ENCODE assay signal across 1 cellular context in the genomic region with DNA sequence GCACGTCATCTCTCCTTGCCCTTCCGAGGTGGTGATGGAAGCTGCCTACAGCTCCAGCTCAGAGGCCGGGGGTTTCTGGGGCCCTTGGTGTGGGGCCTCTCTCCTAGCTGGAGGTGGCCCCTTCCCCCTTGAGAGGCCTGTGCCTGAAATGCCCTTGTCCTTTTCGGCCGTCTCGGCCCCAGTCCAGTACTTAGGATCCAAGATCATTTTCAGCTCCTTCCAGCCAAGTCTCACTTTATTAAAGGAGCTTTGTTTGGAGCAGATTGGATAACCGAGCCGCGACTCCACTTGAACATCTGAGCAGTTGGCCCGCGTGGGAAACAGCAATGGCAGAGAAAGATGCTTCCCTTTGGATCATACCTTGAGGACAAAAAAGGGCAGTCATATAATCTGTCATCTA.
TF ChIP-seq lines count a peak whose summit lies in the region.

No MANE protein-coding gene starts in this region.

TF ChIP-seq in GM23338, 12 proteins besides CTCF, POLR2A, EP300 and RAD21:
- TF ChIP-seq, protein P1, sequence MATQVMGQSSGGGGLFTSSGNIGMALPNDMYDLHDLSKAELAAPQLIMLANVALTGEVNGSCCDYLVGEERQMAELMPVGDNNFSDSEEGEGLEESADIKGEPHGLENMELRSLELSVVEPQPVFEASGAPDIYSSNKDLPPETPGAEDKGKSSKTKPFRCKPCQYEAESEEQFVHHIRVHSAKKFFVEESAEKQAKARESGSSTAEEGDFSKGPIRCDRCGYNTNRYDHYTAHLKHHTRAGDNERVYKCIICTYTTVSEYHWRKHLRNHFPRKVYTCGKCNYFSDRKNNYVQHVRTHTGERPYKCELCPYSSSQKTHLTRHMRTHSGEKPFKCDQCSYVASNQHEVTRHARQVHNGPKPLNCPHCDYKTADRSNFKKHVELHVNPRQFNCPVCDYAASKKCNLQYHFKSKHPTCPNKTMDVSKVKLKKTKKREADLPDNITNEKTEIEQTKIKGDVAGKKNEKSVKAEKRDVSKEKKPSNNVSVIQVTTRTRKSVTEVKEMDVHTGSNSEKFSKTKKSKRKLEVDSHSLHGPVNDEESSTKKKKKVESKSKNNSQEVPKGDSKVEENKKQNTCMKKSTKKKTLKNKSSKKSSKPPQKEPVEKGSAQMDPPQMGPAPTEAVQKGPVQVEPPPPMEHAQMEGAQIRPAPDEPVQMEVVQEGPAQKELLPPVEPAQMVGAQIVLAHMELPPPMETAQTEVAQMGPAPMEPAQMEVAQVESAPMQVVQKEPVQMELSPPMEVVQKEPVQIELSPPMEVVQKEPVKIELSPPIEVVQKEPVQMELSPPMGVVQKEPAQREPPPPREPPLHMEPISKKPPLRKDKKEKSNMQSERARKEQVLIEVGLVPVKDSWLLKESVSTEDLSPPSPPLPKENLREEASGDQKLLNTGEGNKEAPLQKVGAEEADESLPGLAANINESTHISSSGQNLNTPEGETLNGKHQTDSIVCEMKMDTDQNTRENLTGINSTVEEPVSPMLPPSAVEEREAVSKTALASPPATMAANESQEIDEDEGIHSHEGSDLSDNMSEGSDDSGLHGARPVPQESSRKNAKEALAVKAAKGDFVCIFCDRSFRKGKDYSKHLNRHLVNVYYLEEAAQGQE (IDR thresholded peaks at IDR 0.05; ENCODE audit: unreplicated experiment) = no peak
- TF ChIP-seq ZNF114 (CRISPR knock-in tag; IDR thresholded peaks at IDR 0.05) (no peak), EZH2phosphoT487 (IDR thresholded peaks at IDR 0.05; ENCODE audit: unreplicated experiment) (no peak), STAT1 (IDR thresholded peaks at IDR 0.05; ENCODE audit: unreplicated experiment) (no peak), NANOG (IDR thresholded peaks at IDR 0.05; ENCODE audit: borderline replicate concordance) (no peak), ZNF331 (CRISPR knock-in tag; IDR thresholded peaks at IDR 0.05; ENCODE audit: low read depth) (no peak), POLR2AphosphoS5 (IDR thresholded peaks at IDR 0.05; ENCODE audit: low read depth) (no peak), CREB1 (CRISPR knock-in tag; IDR thresholded peaks at IDR 0.05; ENCODE audit: low read depth) (no peak), JUNB (IDR thresholded peaks at IDR 0.05; ENCODE audit: unreplicated experiment) (no peak), EZH2 (IDR thresholded peaks at IDR 0.05; ENCODE audit: low read depth, unreplicated experiment) (no peak)
- TF ChIP-seq, protein P2, sequence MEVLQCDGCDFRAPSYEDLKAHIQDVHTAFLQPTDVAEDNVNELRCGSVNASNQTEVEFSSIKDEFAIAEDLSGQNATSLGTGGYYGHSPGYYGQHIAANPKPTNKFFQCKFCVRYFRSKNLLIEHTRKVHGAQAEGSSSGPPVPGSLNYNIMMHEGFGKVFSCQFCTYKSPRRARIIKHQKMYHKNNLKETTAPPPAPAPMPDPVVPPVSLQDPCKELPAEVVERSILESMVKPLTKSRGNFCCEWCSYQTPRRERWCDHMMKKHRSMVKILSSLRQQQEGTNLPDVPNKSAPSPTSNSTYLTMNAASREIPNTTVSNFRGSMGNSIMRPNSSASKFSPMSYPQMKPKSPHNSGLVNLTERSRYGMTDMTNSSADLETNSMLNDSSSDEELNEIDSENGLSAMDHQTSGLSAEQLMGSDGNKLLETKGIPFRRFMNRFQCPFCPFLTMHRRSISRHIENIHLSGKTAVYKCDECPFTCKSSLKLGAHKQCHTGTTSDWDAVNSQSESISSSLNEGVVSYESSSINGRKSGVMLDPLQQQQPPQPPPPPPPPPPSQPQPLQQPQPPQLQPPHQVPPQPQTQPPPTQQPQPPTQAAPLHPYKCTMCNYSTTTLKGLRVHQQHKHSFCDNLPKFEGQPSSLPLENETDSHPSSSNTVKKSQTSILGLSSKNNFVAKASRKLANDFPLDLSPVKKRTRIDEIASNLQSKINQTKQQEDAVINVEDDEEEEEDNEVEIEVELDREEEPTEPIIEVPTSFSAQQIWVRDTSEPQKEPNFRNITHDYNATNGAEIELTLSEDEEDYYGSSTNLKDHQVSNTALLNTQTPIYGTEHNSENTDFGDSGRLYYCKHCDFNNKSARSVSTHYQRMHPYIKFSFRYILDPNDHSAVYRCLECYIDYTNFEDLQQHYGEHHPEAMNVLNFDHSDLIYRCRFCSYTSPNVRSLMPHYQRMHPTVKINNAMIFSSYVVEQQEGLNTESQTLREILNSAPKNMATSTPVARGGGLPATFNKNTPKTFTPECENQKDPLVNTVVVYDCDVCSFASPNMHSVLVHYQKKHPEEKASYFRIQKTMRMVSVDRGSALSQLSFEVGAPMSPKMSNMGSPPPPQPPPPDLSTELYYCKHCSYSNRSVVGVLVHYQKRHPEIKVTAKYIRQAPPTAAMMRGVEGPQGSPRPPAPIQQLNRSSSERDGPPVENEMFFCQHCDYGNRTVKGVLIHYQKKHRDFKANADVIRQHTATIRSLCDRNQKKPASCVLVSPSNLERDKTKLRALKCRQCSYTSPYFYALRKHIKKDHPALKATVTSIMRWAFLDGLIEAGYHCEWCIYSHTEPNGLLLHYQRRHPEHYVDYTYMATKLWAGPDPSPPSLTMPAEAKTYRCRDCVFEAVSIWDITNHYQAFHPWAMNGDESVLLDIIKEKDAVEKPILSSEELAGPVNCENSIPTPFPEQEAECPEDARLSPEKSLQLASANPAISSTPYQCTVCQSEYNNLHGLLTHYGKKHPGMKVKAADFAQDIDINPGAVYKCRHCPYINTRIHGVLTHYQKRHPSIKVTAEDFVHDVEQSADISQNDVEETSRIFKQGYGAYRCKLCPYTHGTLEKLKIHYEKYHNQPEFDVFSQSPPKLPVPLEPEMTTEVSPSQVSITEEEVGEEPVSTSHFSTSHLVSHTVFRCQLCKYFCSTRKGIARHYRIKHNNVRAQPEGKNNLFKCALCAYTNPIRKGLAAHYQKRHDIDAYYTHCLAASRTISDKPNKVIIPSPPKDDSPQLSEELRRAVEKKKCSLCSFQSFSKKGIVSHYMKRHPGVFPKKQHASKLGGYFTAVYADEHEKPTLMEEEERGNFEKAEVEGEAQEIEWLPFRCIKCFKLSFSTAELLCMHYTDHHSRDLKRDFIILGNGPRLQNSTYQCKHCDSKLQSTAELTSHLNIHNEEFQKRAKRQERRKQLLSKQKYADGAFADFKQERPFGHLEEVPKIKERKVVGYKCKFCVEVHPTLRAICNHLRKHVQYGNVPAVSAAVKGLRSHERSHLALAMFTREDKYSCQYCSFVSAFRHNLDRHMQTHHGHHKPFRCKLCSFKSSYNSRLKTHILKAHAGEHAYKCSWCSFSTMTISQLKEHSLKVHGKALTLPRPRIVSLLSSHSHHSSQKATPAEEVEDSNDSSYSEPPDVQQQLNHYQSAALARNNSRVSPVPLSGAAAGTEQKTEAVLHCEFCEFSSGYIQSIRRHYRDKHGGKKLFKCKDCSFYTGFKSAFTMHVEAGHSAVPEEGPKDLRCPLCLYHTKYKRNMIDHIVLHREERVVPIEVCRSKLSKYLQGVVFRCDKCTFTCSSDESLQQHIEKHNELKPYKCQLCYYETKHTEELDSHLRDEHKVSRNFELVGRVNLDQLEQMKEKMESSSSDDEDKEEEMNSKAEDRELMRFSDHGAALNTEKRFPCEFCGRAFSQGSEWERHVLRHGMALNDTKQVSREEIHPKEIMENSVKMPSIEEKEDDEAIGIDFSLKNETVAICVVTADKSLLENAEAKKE (CRISPR knock-in tag; IDR thresholded peaks at IDR 0.05) = no peak
- TF ChIP-seq, protein P3, sequence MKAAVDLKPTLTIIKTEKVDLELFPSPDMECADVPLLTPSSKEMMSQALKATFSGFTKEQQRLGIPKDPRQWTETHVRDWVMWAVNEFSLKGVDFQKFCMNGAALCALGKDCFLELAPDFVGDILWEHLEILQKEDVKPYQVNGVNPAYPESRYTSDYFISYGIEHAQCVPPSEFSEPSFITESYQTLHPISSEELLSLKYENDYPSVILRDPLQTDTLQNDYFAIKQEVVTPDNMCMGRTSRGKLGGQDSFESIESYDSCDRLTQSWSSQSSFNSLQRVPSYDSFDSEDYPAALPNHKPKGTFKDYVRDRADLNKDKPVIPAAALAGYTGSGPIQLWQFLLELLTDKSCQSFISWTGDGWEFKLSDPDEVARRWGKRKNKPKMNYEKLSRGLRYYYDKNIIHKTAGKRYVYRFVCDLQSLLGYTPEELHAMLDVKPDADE (IDR thresholded peaks at IDR 0.05) = no peak
